8 cellular contexts compared by ENCODE assay signal in the genomic region with DNA sequence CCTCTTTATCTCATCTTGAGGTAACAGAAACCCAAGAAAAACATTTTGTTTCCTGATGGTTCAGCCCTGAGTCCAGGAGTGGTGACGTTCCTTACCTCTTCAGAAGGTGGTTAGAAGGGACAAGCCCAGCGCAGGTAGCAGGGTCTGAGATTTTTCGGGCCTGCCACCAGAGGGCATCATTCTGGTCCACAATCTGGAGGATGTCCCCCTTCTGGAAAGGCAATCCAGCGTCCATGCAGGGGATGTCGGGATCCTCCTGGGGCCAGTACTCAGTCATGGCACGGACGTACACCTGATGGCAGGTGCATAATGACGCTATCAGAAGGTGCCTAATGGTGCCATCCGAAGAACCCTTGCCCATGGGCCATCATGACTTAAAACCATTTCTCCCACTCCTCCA. TPM values are rescaled to one million over a fixed set of nuclear protein-coding genes. Genes with fewer than 3 reads are reported as not detected.
DNase-seq lines count a peak whose midpoint lies in the region; ATAC-seq, FAIRE-seq and TF ChIP-seq lines count a peak whose summit lies in the region.

No MANE protein-coding gene starts in this region.

- TF ChIP-seq CTCF in DOHH2 (IDR thresholded peaks at IDR 0.05; ENCODE audit: low read depth, low read length, poor library complexity, severe bottlenecking) (peak; percentile 73), endothelial cell of umbilical vein (IDR thresholded peaks at IDR 0.05; ENCODE audit: extremely low read depth in 1 of 2, insufficient read depth in 1 of 2, low read depth in 1 of 2, low read length in 2 of 2) (peak; percentile 56 to 63)

- no peak overlapping the region for H3K4me3 Mint-ChIP-seq in activated T-helper 17 cell treated with anti-CD3 and anti-CD28 coated beads, Interleukin-2, amount 50 U/mL, for 72 hours

- H3K4me1 ChIP-seq in DOHH2 (ENCODE audit: control insufficient read depth, low read length), result no peaks in the 10 kb centered on the region
- no peaks in the 10 kb centered on the region for H3K4me1 ChIP-seq in endothelial cell of umbilical vein (ENCODE audit: control insufficient read depth, extremely low read depth, insufficient read depth, low read length)

- H3F3A ChIP-seq in DOHH2 (ENCODE audit: control insufficient read depth, insufficient read depth), result no peaks in the 10 kb centered on the region

- POLR2A ChIA-PET in endothelial cell of umbilical vein (lab: Charles Lee), result no interaction called here

- H3K4me2 ChIP-seq in DOHH2 (ENCODE audit: low read length) (no peak overlapping the region), endothelial cell of umbilical vein (ENCODE audit: insufficient read depth, low read length) (no peak overlapping the region)

- peak; percentile 69 for DNase-seq in 8988T
- peak; percentile 33 for DNase-seq in NCI-H748 treated with DMSO at 0.1 percent for 48 hours (lab: John Stamatoyannopoulos, UW)
- DNase-seq in endothelial cell of umbilical vein (ENCODE audit: low read depth, low spot score), result peak; percentile 38
- DNase-seq in DMS114 treated with DMSO at 0.1 percent for 48 hours (lab: John Stamatoyannopoulos, UW; ENCODE audit: unreplicated experiment), result no peak

- FAIRE-seq in endothelial cell of umbilical vein (lab: Jason Lieb, UNC), result peak; percentile 78

- no peak overlapping the region for H2AFZ ChIP-seq in endothelial cell of umbilical vein (ENCODE audit: low read depth, low read length)

- H3K27ac Mint-ChIP-seq in activated T-helper 17 cell treated with anti-CD3 and anti-CD28 coated beads, Interleukin-2, amount 50 U/mL, for 72 hours, result no peak overlapping the region

- no peaks in the 10 kb centered on the region for H3K9me1 ChIP-seq in endothelial cell of umbilical vein (replicated peaks; ENCODE audit: control insufficient read depth, extremely low read depth, insufficient read depth, low read length)

- H4K20me1 ChIP-seq in DOHH2 (ENCODE audit: control insufficient read depth, insufficient read depth, low read depth, low read length) (no peaks in the 10 kb centered on the region), endothelial cell of umbilical vein (replicated peaks; ENCODE audit: control insufficient read depth, extremely low read depth, insufficient read depth, low read length) (no peaks in the 10 kb centered on the region)

- H3K9me3 ChIP-seq in DOHH2 (ENCODE audit: control insufficient read depth, insufficient read depth, low read length) (no peaks in the 10 kb centered on the region), endothelial cell of umbilical vein (replicated peaks; ENCODE audit: control insufficient read depth, insufficient read depth, low read length) (no peaks in the 10 kb centered on the region)

- no peaks in the 10 kb centered on the region for H3K36me3 Mint-ChIP-seq in activated T-helper 17 cell treated with anti-CD3 and anti-CD28 coated beads, Interleukin-2, amount 50 U/mL, for 72 hours (ENCODE audit: low read depth)

- no peak for ATAC-seq in GM21423 (IDR thresholded peaks at IDR 0.05; ENCODE audit: unreplicated experiment)
- no peak for ATAC-seq in HG02798 (IDR thresholded peaks at IDR 0.05; ENCODE audit: poor library complexity, unreplicated experiment)
- no peak for ATAC-seq in activated T-helper 17 cell treated with anti-CD3 and anti-CD28 coated beads, Interleukin-2, amount 50 U/mL, for 72 hours (replicated peaks)

- H3K79me2 ChIP-seq in DOHH2 (ENCODE audit: control insufficient read depth, low read length) (no peaks in the 10 kb centered on the region), endothelial cell of umbilical vein (ENCODE audit: control insufficient read depth, insufficient read depth, low read length) (no peaks in the 10 kb centered on the region)

- peaks cover 12% of the 10 kb centered on the region for H3K27me3 Mint-ChIP-seq in activated T-helper 17 cell treated with anti-CD3 and anti-CD28 coated beads, Interleukin-2, amount 50 U/mL, for 72 hours

- no peak overlapping the region for H3K9ac ChIP-seq in endothelial cell of umbilical vein (replicated peaks; ENCODE audit: extremely low read depth, insufficient read depth, low read length)

- intact Hi-C loops in endothelial cell of umbilical vein (cut with micrococcal nuclease), result loop anchor here (1.0 kb wide), 2 partner anchors 18 to 27 kb away; a partner anchor contains a TSS

- H3K27me3 ChIP-seq in DOHH2 (ENCODE audit: control insufficient read depth, low read length) (peaks cover 9% of the 10 kb centered on the region), endothelial cell of umbilical vein (ENCODE audit: control insufficient read depth in 2 of 2, insufficient read depth in 2 of 2, low read length in 2 of 2) (no peaks in the 10 kb centered on the region)

- no TSS peak for BruUV-seq in endothelial cell of umbilical vein (replicated peaks; lab: Mats Ljungman, UMichigan)

- no peak for TF ChIP-seq POLR2A in endothelial cell of umbilical vein (IDR thresholded peaks at IDR 0.05; ENCODE audit: low read depth, low read length)

- no peaks in the 10 kb centered on the region for H3K4me1 Mint-ChIP-seq in activated T-helper 17 cell treated with anti-CD3 and anti-CD28 coated beads, Interleukin-2, amount 50 U/mL, for 72 hours

- no peaks in the 10 kb centered on the region for H3K9me3 Mint-ChIP-seq in activated T-helper 17 cell treated with anti-CD3 and anti-CD28 coated beads, Interleukin-2, amount 50 U/mL, for 72 hours

- no peaks in the 10 kb centered on the region for H3K9me2 ChIP-seq in DOHH2 (replicated peaks; ENCODE audit: control insufficient read depth, low read length)

- H3K27ac ChIP-seq in DOHH2 (ENCODE audit: low read depth, low read length) (no peak overlapping the region), endothelial cell of umbilical vein (ENCODE audit: insufficient read depth, low read depth, low read length) (no peak overlapping the region)

- H3K36me3 ChIP-seq in DOHH2 (ENCODE audit: control insufficient read depth, low read length) (no peaks in the 10 kb centered on the region), endothelial cell of umbilical vein (ENCODE audit: control insufficient read depth in 2 of 2, extremely low read depth in 1 of 2, insufficient read depth in 2 of 2, low read length in 2 of 2) (no peaks in the 10 kb centered on the region)

- H3K4me3 ChIP-seq in DOHH2 (ENCODE audit: low read length), result no peak overlapping the region
- no peak overlapping the region for H3K4me3 ChIP-seq in endothelial cell of umbilical vein (replicated peaks in 1 of 3; ENCODE audit: insufficient read depth in 1 of 3, low read depth in 1 of 3, low read length in 3 of 3)

- CTCF ChIA-PET in endothelial cell of umbilical vein (lab: Charles Lee), result interaction anchor here (1.6 to 4.1 kb wide), 3 partner anchors 13 to 26 kb away, joined by 5 to 24 read pairs (median 17); a partner anchor contains a TSS

- dilution Hi-C loops in endothelial cell of umbilical vein (cut with MboI; ENCODE audit: extremely low pct_ligation_motif_present, low sequenced_read_pairs), result no loop called here

TF ChIP-seq in endothelial cell of umbilical vein, 7 proteins besides CTCF, POLR2A, EP300 and RAD21:
- no peak for TF ChIP-seq GATA2 (IDR thresholded peaks at IDR 0.05; ENCODE audit: insufficient read depth, insufficient read length, low read depth, low read length)
- TF ChIP-seq, protein P1, sequence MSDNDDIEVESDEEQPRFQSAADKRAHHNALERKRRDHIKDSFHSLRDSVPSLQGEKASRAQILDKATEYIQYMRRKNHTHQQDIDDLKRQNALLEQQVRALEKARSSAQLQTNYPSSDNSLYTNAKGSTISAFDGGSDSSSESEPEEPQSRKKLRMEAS (IDR thresholded peaks at IDR 0.05; ENCODE audit: insufficient read depth, insufficient read length), result no peak
- TF ChIP-seq POLR2AphosphoS5 (IDR thresholded peaks at IDR 0.05; ENCODE audit: insufficient read depth, low read depth, low read length), result no peak
- no peak for TF ChIP-seq MYC (IDR thresholded peaks at IDR 0.05; ENCODE audit: low read depth, low read length)
- TF ChIP-seq EZH2 (IDR thresholded peaks at IDR 0.05; ENCODE audit: borderline replicate concordance, low read depth, low read length, severe bottlenecking), result no peak
- TF ChIP-seq FOS (IDR thresholded peaks at IDR 0.05; ENCODE audit: borderline replicate concordance, insufficient read depth, low read length), result no peak
TF ChIP-seq in endothelial cell of umbilical vein: peak in this region for 0.

RNA-seq across cellular contexts. Expression of a gene that starts 17.7 kb away (rescaled TPM):
- total RNA-seq in endothelial cell of umbilical vein, result 7.6 and 9.7 TPM in 2 replicates
- 5.3 and 5.6 TPM in 2 replicates for polyA plus RNA-seq in endothelial cell of umbilical vein
- 5.3 and 5.6 TPM in 2 replicates for polyA plus RNA-seq in endothelial cell of umbilical vein (2011; cell fraction: cytosol; rRNA removed)
- 23.4 and 30.5 TPM in 2 replicates for polyA plus RNA-seq in endothelial cell of umbilical vein (2011; cell fraction: nucleus; rRNA removed)
- polyA plus RNA-seq in endothelial cell of umbilical vein (2012), result 2.5 and 4.8 TPM in 2 replicates
- polyA minus RNA-seq in endothelial cell of umbilical vein, result 7.1 and 7.3 TPM in 2 replicates
- polyA minus RNA-seq in endothelial cell of umbilical vein (2011; cell fraction: cytosol; rRNA and poly(A)+ RNA removed), result not detected
- polyA minus RNA-seq in endothelial cell of umbilical vein (2011; cell fraction: nucleus; rRNA and poly(A)+ RNA removed), result 10.3 and 18.0 TPM in 2 replicates
- not detected for total RNA-seq in activated T-helper 17 cell treated with anti-CD3 and anti-CD28 coated beads, Interleukin-2, amount 50 U/mL, for 72 hours

RNA-seq across cellular contexts. Expression of a gene that starts 37.4 kb away (rescaled TPM):
- 57.2 and 64.7 TPM in 2 replicates for total RNA-seq in endothelial cell of umbilical vein
- 36.3 and 41.2 TPM in 2 replicates for polyA plus RNA-seq in endothelial cell of umbilical vein
- 43.5 and 52.9 TPM in 2 replicates for polyA plus RNA-seq in endothelial cell of umbilical vein (2011; cell fraction: cytosol; rRNA removed)
- 43.9 and 58.1 TPM in 2 replicates for polyA plus RNA-seq in endothelial cell of umbilical vein (2011; cell fraction: nucleus; rRNA removed)
- polyA plus RNA-seq in endothelial cell of umbilical vein (2012), result 28.2 and 36.8 TPM in 2 replicates
- 56.0 and 66.7 TPM in 2 replicates for polyA minus RNA-seq in endothelial cell of umbilical vein
- 7.5 TPM for polyA minus RNA-seq in endothelial cell of umbilical vein (2011; cell fraction: cytosol; rRNA and poly(A)+ RNA removed)
- 35.4 and 55.9 TPM in 2 replicates for polyA minus RNA-seq in endothelial cell of umbilical vein (2011; cell fraction: nucleus; rRNA and poly(A)+ RNA removed)
- 10 to 100 TPM; 11.8 to 22.0 TPM for total RNA-seq in activated T-helper 17 cell treated with anti-CD3 and anti-CD28 coated beads, Interleukin-2, amount 50 U/mL, for 72 hours
